In genomic region chr15:58119016-58119415, GRCh38 we compare ENCODE assay signal across 2 cellular contexts.
TF ChIP-seq lines count a peak whose summit lies in the region.

No MANE protein-coding gene starts in this region.

TF ChIP-seq in H1, 55 proteins besides CTCF, POLR2A, EP300 and RAD21:
- TF ChIP-seq TAF7 (optimal IDR thresholded peaks at IDR 0.05; ENCODE audit: borderline replicate concordance, low read depth, low read length) (no peak), GABPA (IDR thresholded peaks at IDR 0.05; ENCODE audit: borderline replicate concordance, insufficient read depth, low read length) (no peak), SIX5 (IDR thresholded peaks at IDR 0.05; ENCODE audit: low read depth, low read length) (no peak), SP4 (IDR thresholded peaks at IDR 0.05; ENCODE audit: low read length) (no peak), EGR1 (IDR thresholded peaks at IDR 0.05; ENCODE audit: borderline replicate concordance, low read depth, low read length) (no peak), EZH2 (IDR thresholded peaks at IDR 0.05; ENCODE audit: low read depth, low read length, severe bottlenecking) (no peak), GTF2F1 (IDR thresholded peaks at IDR 0.05; ENCODE audit: borderline replicate concordance, low read depth, low read length) (no peak), RBBP5 (IDR thresholded peaks at IDR 0.05; ENCODE audit: borderline replicate concordance, low read depth, low read length) (no peak), SIN3A (conservative IDR thresholded peaks at IDR 0.05 in 1 of 2, IDR thresholded peaks at IDR 0.05 in 1 of 2; ENCODE audit: low read depth in 1 of 2, low read length in 2 of 2) (no peak), TAF1 (IDR thresholded peaks at IDR 0.05; ENCODE audit: low read depth, low read length) (no peak)
- TF ChIP-seq, protein P1, sequence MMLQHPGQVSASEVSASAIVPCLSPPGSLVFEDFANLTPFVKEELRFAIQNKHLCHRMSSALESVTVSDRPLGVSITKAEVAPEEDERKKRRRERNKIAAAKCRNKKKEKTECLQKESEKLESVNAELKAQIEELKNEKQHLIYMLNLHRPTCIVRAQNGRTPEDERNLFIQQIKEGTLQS (IDR thresholded peaks at IDR 0.05; ENCODE audit: insufficient read depth, low read depth, low read length): no peak

TF ChIP-seq in HepG2, 621 proteins besides CTCF, POLR2A, EP300 and RAD21:
- TF ChIP-seq ZNF496 (CRISPR knock-in tag; IDR thresholded peaks at IDR 0.05; ENCODE audit: insufficient replicate concordance) (no peak), MIXL1 (CRISPR knock-in tag; IDR thresholded peaks at IDR 0.05) (no peak), HDAC2 (CRISPR knock-in tag; IDR thresholded peaks at IDR 0.05) (no peak), GFI1 (CRISPR knock-in tag; IDR thresholded peaks at IDR 0.05; ENCODE audit: borderline replicate concordance) (no peak), FIP1L1 (IDR thresholded peaks at IDR 0.05; ENCODE audit: borderline replicate concordance, insufficient read depth, low read depth, low read length) (no peak), GLI4 (CRISPR knock-in tag; IDR thresholded peaks at IDR 0.05; ENCODE audit: borderline replicate concordance) (no peak), ZNF430 (CRISPR knock-in tag; IDR thresholded peaks at IDR 0.05) (no peak), ZNF788 (CRISPR knock-in tag; IDR thresholded peaks at IDR 0.05; ENCODE audit: borderline replicate concordance) (no peak), ZUFSP (CRISPR knock-in tag; IDR thresholded peaks at IDR 0.05; ENCODE audit: borderline replicate concordance) (no peak), CBX1 (IDR thresholded peaks at IDR 0.05; ENCODE audit: low read depth) (no peak), ZFP90 (CRISPR knock-in tag; IDR thresholded peaks at IDR 0.05; ENCODE audit: borderline replicate concordance) (no peak), ZBTB49 (CRISPR knock-in tag; IDR thresholded peaks at IDR 0.05; ENCODE audit: borderline replicate concordance) (no peak), PLRG1 (conservative IDR thresholded peaks at IDR 0.05) (no peak), FOSL1 (CRISPR knock-in tag; IDR thresholded peaks at IDR 0.05; ENCODE audit: borderline replicate concordance) (no peak)
- TF ChIP-seq, protein P2, sequence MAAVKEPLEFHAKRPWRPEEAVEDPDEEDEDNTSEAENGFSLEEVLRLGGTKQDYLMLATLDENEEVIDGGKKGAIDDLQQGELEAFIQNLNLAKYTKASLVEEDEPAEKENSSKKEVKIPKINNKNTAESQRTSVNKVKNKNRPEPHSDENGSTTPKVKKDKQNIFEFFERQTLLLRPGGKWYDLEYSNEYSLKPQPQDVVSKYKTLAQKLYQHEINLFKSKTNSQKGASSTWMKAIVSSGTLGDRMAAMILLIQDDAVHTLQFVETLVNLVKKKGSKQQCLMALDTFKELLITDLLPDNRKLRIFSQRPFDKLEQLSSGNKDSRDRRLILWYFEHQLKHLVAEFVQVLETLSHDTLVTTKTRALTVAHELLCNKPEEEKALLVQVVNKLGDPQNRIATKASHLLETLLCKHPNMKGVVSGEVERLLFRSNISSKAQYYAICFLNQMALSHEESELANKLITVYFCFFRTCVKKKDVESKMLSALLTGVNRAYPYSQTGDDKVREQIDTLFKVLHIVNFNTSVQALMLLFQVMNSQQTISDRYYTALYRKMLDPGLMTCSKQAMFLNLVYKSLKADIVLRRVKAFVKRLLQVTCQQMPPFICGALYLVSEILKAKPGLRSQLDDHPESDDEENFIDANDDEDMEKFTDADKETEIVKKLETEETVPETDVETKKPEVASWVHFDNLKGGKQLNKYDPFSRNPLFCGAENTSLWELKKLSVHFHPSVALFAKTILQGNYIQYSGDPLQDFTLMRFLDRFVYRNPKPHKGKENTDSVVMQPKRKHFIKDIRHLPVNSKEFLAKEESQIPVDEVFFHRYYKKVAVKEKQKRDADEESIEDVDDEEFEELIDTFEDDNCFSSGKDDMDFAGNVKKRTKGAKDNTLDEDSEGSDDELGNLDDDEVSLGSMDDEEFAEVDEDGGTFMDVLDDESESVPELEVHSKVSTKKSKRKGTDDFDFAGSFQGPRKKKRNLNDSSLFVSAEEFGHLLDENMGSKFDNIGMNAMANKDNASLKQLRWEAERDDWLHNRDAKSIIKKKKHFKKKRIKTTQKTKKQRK (IDR thresholded peaks at IDR 0.05; ENCODE audit: low read length): no peak
